16 cellular contexts compared by ENCODE assay signal in the genomic region with DNA sequence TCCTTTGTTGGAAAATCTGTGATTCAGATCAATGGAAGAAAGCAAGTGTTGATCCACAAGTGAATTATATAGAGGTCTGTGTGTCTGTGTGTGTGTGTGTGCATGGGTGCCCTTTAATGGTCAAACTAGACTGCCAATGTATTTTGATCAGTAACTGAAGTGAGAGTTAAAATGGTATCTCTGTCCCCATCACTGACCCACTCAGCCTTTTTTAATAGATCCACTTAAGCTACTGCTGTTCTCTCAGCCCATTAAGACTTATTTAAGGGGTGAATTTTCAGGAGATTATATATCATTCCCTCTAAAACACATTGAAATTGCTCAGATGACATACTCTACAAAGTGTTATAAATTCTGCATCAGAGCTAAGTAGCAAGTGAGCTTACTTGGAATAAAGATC.
DNase-seq lines count a peak whose midpoint lies in the region; ATAC-seq and TF ChIP-seq lines count a peak whose summit lies in the region.
"Had no signal": no experiment of that assay in that cellular context is flagged by ENCODE, and none has a peak within 500 bp of the region (broad histone marks: within the 10 kb centered on the region; RNA-seq: fewer than 3 reads in every experiment).

No MANE protein-coding gene starts in this region.

- no peaks in the 10 kb centered on the region for H3K9me2 ChIP-seq in SK-N-SH

- DNase-seq in NCI-H1417 (lab: John Stamatoyannopoulos, UW) (peak in 2 of 3 experiments; percentile 16 to 55), NCI-H1417 treated with DMSO at 0.1 percent for 48 hours (lab: John Stamatoyannopoulos, UW) (no peak), SK-N-SH (no peak), NCI-H345 treated with DMSO at 0.1 percent for 48 hours (lab: John Stamatoyannopoulos, UW; ENCODE audit: unreplicated experiment) (no peak), left lung (no peak)
- DNase-seq in activated T-cell treated with anti-CD3 and anti-CD28 coated beads, Interleukin-2, amount 50 U/mL, for 1 hour, result no peak
- DNase-seq: AML-193; Caco-2; CD8-positive, alpha-beta memory T cell; DMS 273 treated with DMSO at 0.1 percent for 48 hours had no signal

- intact Hi-C loops in left lung (cut with DNase I), result no loop called here

- H3K4me1 ChIP-seq in HUES64 (ENCODE audit: insufficient read depth, low read length) (peaks cover 41% of the 10 kb centered on the region), SK-N-SH (ENCODE audit: control insufficient read depth in 1 of 2, insufficient read depth in 2 of 2, low read depth in 1 of 2, low read length in 1 of 2) (peaks cover 0 to 44% of the 10 kb centered on the region in 2 experiments; a peak in 2 of 4 replicates), left lung (no peaks in the 10 kb centered on the region)
- H3K4me1 ChIP-seq: Caco-2 had no signal

- no peak for TF ChIP-seq EP300 in SK-N-SH (IDR thresholded peaks at IDR 0.05; ENCODE audit: borderline replicate concordance in 1 of 2, low read depth in 1 of 2, low read length in 1 of 2)

- H3K36me3 ChIP-seq in HUES64 (ENCODE audit: insufficient read depth, low read length) (no peaks in the 10 kb centered on the region), SK-N-SH (replicated peaks in 1 of 2; ENCODE audit: control insufficient read depth in 1 of 2, insufficient read depth in 2 of 2, low read length in 1 of 2) (no peaks in the 10 kb centered on the region), left lung (no peaks in the 10 kb centered on the region)
- H3K36me3 ChIP-seq: BLaER1, HAP-1 had no signal

- TF ChIP-seq CTCF in SK-N-SH (IDR thresholded peaks at IDR 0.05), result no peak
- TF ChIP-seq CTCF in left lung (IDR thresholded peaks at IDR 0.05), result no peak

- no peak overlapping the region for H3K9ac ChIP-seq in HUES64 (ENCODE audit: low read depth, low read length)
- no peak overlapping the region for H3K9ac ChIP-seq in SK-N-SH
- H3K9ac ChIP-seq: BLaER1 had no signal

- no peak overlapping the region for H2AFZ ChIP-seq in SK-N-SH (ENCODE audit: low read depth)

- H3K27ac ChIP-seq in HUES64 (ENCODE audit: low read depth, low read length), result peak overlapping the region; percentile 59; the same call in 1 of the 2 replicates
- peak overlapping the region in 1 of 2 experiments; percentile 78; a peak in 2 of 4 replicates for H3K27ac ChIP-seq in SK-N-SH (ENCODE audit: low read depth in 2 of 2, low read length in 1 of 2)
- no peak overlapping the region for H3K27ac ChIP-seq in left lung
- H3K27ac ChIP-seq: 22Rv1, BLaER1 had no signal

- POLR2A ChIA-PET in SK-N-SH (lab: Yijun Ruan, JAX), result no interaction called here

- H3K9me3 ChIP-seq in HUES64 (ENCODE audit: insufficient read depth, low read depth, low read length) (no peaks in the 10 kb centered on the region), SK-N-SH (no peaks in the 10 kb centered on the region), left lung (no peaks in the 10 kb centered on the region)
- H3K9me3 ChIP-seq: BLaER1, Caco-2, HAP-1 had no signal

- no peak overlapping the region for H3K4me3 ChIP-seq in HUES64 (ENCODE audit: low read length)
- H3K4me3 ChIP-seq in SK-N-SH (ENCODE audit: low read depth in 2 of 2, low read length in 1 of 2), result no peak overlapping the region
- H3K4me3 ChIP-seq in left lung, result no peak overlapping the region
- H3K4me3 ChIP-seq: BLaER1, GM12878, HAP-1, K562 had no signal

- H4K20me1 ChIP-seq in SK-N-SH (ENCODE audit: insufficient read depth), result no peaks in the 10 kb centered on the region
- H4K20me1 ChIP-seq: BLaER1 had no signal

- ATAC-seq in left lung, result no peak
- ATAC-seq: GM12878, K562 had no signal

- no peaks in the 10 kb centered on the region for H3F3A ChIP-seq in SK-N-SH (replicated peaks; ENCODE audit: insufficient read depth)

- H3K4me2 ChIP-seq in SK-N-SH, result no peak overlapping the region
- H3K4me2 ChIP-seq: BLaER1 had no signal

- TF ChIP-seq RAD21 in SK-N-SH (IDR thresholded peaks at IDR 0.05; ENCODE audit: low read length), result no peak

- CTCF ChIA-PET in SK-N-SH (lab: Yijun Ruan, JAX), result interaction anchor here (0.6 to 3.2 kb wide), 9 partner anchors 9 to 268 kb away, joined by 3 to 18 read pairs (median 3); no protein-coding TSS in a partner anchor

- H3K79me2 ChIP-seq in SK-N-SH (ENCODE audit: insufficient read depth), result no peaks in the 10 kb centered on the region

- H3K27me3 ChIP-seq in HUES64 (ENCODE audit: insufficient read depth, low read length) (no peaks in the 10 kb centered on the region), SK-N-SH (ENCODE audit: insufficient read depth) (no peaks in the 10 kb centered on the region), left lung (no peaks in the 10 kb centered on the region)
- H3K27me3 ChIP-seq: BLaER1 had no signal

TF ChIP-seq in SK-N-SH, 30 proteins besides CTCF, POLR2A, EP300 and RAD21:
- TF ChIP-seq, protein P1, sequence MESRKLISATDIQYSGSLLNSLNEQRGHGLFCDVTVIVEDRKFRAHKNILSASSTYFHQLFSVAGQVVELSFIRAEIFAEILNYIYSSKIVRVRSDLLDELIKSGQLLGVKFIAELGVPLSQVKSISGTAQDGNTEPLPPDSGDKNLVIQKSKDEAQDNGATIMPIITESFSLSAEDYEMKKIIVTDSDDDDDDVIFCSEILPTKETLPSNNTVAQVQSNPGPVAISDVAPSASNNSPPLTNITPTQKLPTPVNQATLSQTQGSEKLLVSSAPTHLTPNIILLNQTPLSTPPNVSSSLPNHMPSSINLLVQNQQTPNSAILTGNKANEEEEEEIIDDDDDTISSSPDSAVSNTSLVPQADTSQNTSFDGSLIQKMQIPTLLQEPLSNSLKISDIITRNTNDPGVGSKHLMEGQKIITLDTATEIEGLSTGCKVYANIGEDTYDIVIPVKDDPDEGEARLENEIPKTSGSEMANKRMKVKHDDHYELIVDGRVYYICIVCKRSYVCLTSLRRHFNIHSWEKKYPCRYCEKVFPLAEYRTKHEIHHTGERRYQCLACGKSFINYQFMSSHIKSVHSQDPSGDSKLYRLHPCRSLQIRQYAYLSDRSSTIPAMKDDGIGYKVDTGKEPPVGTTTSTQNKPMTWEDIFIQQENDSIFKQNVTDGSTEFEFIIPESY (IDR thresholded peaks at IDR 0.05; ENCODE audit: borderline replicate concordance, low read depth), result no peak
- TF ChIP-seq GATA2 (CRISPR knock-in tag; IDR thresholded peaks at IDR 0.05), result peak; percentile 46; the same call in 1 of the 2 replicates
TF ChIP-seq in SK-N-SH: peak in this region for 1.

Comparison
In these comparisons a context has a peak if more than half of its experiments do, and no peak if none do; other contexts are left out.
1. DNase-seq: peak in NCI-H1417 (2 of 3); none in NCI-H1417 treated with DMSO at 0.1 percent for 48 hours (single experiment), SK-N-SH (single experiment), NCI-H345 treated with DMSO at 0.1 percent for 48 hours (single experiment), activated T-cell treated with anti-CD3 and anti-CD28 coated beads, Interleukin-2, amount 50 U/mL, for 1 hour (single experiment) and left lung (0 of 2).